Comparison of ENCODE assay signal across 6 cellular contexts in genomic region chr11:117948466-117948865, GRCh38. TPM values are rescaled to one million over a fixed set of nuclear protein-coding genes. Genes with fewer than 3 reads are reported as not detected.
"Had no signal": no experiment of that assay in that cellular context is flagged by ENCODE, and none has a peak within 500 bp of the region (broad histone marks: within the 10 kb centered on the region; RNA-seq: fewer than 3 reads in every experiment).

No MANE protein-coding gene starts in this region.

RNA-seq across cellular contexts. Expression of gene TMPRSS13, which starts 19.3 kb away (rescaled TPM):
- total RNA-seq: dermis blood vessel endothelial cell, left ventricle myocardium inferior, osteoblast, pulmonary artery endothelial cell, sigmoid colon had no signal
- polyA plus RNA-seq: neural cell had no signal

RNA-seq across cellular contexts. Expression of gene IL10RA, which starts 37.7 kb away (rescaled TPM):
- total RNA-seq: dermis blood vessel endothelial cell had no signal
